1 cellular context compared by ENCODE assay signal in the genomic region with DNA sequence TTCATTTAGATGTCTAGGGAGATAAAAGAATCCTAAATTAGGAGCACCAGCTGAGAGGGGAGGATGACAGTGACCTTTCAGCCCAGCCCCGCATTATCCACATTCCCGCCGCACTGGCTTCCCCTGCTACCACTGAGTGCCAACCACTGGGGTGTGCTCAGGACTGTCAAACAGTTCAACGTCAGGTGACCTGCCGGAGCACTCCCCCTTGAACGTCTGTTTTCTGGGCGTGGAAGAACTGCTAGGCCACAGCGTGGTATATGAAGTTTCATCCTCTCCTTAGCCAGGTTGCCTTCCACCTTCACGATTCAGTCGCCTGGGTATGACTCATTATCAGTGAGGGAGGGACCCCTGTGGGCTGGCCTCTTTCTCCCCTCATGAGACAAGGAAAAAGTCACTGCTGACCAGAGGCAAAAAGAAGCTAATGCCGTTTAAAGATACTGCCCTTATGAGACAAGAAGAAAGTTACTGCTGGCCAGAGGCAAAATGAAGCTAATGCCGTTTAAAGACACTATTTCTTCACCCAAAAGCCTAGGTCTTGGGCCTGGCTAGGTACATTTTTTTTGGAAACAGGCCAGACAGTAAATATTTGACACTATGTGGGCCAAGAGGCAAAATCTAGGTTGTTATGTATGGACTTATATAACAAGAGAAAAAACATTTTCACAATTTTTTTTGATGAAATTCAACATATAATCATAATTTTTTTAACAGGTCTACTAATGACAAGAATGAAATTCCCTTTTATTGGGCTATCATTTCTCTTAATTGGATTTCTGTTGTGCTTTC.
TF ChIP-seq lines count a peak whose summit lies in the region.

No MANE protein-coding gene starts in this region.

TF ChIP-seq in HepG2, 621 proteins besides CTCF, POLR2A, EP300 and RAD21 (continued from another document and continues in another):
- TF ChIP-seq, protein P1, sequence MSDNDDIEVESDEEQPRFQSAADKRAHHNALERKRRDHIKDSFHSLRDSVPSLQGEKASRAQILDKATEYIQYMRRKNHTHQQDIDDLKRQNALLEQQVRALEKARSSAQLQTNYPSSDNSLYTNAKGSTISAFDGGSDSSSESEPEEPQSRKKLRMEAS (IDR thresholded peaks at IDR 0.05), result peak; percentile 46; the same call in 1 of the 2 replicates
- TF ChIP-seq POLR2G (IDR thresholded peaks at IDR 0.05; ENCODE audit: low read depth, low read length) (0 out of 2 replicates have a peak, but pooled peaks have one; percentile 28), SP2 (CRISPR knock-in tag; IDR thresholded peaks at IDR 0.05) (no peak), XBP1 (CRISPR knock-in tag; IDR thresholded peaks at IDR 0.05) (no peak), MBNL3 (CRISPR knock-in tag; conservative IDR thresholded peaks at IDR 0.05) (no peak), DMAP1 (CRISPR knock-in tag; IDR thresholded peaks at IDR 0.05) (0 out of 2 replicates have a peak, but pooled peaks have one; percentile 24), ZNF205 (CRISPR knock-in tag; IDR thresholded peaks at IDR 0.05) (0 out of 2 replicates have a peak, but pooled peaks have one; percentile 49), SOX13 (IDR thresholded peaks at IDR 0.05) (no peak), SOX13 (CRISPR knock-in tag; conservative IDR thresholded peaks at IDR 0.05 in 1 of 2, IDR thresholded peaks at IDR 0.05 in 1 of 2) (peak in 1 of 2 experiments; percentile 17; a peak in 1 of 4 replicates), RXRB (CRISPR knock-in tag; IDR thresholded peaks at IDR 0.05; ENCODE audit: borderline replicate concordance) (peak; percentile 68), SUZ12 (IDR thresholded peaks at IDR 0.05; ENCODE audit: low read depth, low read length) (no peak), ZNF598 (CRISPR knock-in tag; IDR thresholded peaks at IDR 0.05; ENCODE audit: borderline replicate concordance) (peak; percentile 67; the same call in 1 of the 2 replicates), ZNF747 (CRISPR knock-in tag; IDR thresholded peaks at IDR 0.05; ENCODE audit: borderline replicate concordance) (no peak)
- TF ChIP-seq, protein P2, sequence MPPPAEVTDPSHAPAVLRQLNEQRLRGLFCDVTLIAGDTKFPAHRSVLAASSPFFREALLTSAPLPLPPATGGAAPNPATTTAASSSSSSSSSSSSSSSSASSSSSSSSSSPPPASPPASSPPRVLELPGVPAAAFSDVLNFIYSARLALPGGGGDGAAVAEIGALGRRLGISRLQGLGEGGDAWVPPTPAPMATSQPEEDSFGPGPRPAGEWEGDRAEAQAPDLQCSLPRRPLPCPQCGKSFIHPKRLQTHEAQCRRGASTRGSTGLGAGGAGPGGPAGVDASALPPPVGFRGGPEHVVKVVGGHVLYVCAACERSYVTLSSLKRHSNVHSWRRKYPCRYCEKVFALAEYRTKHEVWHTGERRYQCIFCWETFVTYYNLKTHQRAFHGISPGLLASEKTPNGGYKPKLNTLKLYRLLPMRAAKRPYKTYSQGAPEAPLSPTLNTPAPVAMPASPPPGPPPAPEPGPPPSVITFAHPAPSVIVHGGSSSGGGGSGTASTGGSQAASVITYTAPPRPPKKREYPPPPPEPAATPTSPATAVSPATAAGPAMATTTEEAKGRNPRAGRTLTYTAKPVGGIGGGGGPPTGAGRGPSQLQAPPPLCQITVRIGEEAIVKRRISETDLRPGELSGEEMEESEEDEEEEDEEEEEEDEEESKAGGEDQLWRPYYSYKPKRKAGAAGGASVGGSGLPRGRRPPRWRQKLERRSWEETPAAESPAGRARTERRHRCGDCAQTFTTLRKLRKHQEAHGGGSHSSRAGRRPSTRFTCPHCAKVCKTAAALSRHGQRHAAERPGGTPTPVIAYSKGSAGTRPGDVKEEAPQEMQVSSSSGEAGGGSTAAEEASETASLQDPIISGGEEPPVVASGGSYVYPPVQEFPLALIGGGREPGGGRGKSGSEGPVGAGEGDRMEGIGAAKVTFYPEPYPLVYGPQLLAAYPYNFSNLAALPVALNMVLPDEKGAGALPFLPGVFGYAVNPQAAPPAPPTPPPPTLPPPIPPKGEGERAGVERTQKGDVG (CRISPR knock-in tag; IDR thresholded peaks at IDR 0.05; ENCODE audit: borderline replicate concordance), result no peak
- TF ChIP-seq, protein P3, sequence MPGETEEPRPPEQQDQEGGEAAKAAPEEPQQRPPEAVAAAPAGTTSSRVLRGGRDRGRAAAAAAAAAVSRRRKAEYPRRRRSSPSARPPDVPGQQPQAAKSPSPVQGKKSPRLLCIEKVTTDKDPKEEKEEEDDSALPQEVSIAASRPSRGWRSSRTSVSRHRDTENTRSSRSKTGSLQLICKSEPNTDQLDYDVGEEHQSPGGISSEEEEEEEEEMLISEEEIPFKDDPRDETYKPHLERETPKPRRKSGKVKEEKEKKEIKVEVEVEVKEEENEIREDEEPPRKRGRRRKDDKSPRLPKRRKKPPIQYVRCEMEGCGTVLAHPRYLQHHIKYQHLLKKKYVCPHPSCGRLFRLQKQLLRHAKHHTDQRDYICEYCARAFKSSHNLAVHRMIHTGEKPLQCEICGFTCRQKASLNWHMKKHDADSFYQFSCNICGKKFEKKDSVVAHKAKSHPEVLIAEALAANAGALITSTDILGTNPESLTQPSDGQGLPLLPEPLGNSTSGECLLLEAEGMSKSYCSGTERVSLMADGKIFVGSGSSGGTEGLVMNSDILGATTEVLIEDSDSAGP (CRISPR knock-in tag; IDR thresholded peaks at IDR 0.05; ENCODE audit: borderline replicate concordance), result peak; percentile 30; the same call in 1 of the 2 replicates
- TF ChIP-seq, protein P4, sequence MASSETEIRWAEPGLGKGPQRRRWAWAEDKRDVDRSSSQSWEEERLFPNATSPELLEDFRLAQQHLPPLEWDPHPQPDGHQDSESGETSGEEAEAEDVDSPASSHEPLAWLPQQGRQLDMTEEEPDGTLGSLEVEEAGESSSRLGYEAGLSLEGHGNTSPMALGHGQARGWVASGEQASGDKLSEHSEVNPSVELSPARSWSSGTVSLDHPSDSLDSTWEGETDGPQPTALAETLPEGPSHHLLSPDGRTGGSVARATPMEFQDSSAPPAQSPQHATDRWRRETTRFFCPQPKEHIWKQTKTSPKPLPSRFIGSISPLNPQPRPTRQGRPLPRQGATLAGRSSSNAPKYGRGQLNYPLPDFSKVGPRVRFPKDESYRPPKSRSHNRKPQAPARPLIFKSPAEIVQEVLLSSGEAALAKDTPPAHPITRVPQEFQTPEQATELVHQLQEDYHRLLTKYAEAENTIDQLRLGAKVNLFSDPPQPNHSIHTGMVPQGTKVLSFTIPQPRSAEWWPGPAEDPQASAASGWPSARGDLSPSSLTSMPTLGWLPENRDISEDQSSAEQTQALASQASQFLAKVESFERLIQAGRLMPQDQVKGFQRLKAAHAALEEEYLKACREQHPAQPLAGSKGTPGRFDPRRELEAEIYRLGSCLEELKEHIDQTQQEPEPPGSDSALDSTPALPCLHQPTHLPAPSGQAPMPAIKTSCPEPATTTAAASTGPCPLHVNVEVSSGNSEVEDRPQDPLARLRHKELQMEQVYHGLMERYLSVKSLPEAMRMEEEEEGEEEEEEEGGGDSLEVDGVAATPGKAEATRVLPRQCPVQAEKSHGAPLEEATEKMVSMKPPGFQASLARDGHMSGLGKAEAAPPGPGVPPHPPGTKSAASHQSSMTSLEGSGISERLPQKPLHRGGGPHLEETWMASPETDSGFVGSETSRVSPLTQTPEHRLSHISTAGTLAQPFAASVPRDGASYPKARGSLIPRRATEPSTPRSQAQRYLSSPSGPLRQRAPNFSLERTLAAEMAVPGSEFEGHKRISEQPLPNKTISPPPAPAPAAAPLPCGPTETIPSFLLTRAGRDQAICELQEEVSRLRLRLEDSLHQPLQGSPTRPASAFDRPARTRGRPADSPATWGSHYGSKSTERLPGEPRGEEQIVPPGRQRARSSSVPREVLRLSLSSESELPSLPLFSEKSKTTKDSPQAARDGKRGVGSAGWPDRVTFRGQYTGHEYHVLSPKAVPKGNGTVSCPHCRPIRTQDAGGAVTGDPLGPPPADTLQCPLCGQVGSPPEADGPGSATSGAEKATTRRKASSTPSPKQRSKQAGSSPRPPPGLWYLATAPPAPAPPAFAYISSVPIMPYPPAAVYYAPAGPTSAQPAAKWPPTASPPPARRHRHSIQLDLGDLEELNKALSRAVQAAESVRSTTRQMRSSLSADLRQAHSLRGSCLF (CRISPR knock-in tag; IDR thresholded peaks at IDR 0.05; ENCODE audit: borderline replicate concordance), result no peak
- TF ChIP-seq, protein P5, sequence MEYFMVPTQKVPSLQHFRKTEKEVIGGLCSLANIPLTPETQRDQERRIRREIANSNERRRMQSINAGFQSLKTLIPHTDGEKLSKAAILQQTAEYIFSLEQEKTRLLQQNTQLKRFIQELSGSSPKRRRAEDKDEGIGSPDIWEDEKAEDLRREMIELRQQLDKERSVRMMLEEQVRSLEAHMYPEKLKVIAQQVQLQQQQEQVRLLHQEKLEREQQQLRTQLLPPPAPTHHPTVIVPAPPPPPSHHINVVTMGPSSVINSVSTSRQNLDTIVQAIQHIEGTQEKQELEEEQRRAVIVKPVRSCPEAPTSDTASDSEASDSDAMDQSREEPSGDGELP (IDR thresholded peaks at IDR 0.05; ENCODE audit: borderline replicate concordance, low read depth), result peak; percentile 58; the same call in 1 of the 2 replicates
- TF ChIP-seq, protein P6, sequence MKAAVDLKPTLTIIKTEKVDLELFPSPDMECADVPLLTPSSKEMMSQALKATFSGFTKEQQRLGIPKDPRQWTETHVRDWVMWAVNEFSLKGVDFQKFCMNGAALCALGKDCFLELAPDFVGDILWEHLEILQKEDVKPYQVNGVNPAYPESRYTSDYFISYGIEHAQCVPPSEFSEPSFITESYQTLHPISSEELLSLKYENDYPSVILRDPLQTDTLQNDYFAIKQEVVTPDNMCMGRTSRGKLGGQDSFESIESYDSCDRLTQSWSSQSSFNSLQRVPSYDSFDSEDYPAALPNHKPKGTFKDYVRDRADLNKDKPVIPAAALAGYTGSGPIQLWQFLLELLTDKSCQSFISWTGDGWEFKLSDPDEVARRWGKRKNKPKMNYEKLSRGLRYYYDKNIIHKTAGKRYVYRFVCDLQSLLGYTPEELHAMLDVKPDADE (CRISPR knock-in tag; IDR thresholded peaks at IDR 0.05), result no peak
- TF ChIP-seq, protein P7, sequence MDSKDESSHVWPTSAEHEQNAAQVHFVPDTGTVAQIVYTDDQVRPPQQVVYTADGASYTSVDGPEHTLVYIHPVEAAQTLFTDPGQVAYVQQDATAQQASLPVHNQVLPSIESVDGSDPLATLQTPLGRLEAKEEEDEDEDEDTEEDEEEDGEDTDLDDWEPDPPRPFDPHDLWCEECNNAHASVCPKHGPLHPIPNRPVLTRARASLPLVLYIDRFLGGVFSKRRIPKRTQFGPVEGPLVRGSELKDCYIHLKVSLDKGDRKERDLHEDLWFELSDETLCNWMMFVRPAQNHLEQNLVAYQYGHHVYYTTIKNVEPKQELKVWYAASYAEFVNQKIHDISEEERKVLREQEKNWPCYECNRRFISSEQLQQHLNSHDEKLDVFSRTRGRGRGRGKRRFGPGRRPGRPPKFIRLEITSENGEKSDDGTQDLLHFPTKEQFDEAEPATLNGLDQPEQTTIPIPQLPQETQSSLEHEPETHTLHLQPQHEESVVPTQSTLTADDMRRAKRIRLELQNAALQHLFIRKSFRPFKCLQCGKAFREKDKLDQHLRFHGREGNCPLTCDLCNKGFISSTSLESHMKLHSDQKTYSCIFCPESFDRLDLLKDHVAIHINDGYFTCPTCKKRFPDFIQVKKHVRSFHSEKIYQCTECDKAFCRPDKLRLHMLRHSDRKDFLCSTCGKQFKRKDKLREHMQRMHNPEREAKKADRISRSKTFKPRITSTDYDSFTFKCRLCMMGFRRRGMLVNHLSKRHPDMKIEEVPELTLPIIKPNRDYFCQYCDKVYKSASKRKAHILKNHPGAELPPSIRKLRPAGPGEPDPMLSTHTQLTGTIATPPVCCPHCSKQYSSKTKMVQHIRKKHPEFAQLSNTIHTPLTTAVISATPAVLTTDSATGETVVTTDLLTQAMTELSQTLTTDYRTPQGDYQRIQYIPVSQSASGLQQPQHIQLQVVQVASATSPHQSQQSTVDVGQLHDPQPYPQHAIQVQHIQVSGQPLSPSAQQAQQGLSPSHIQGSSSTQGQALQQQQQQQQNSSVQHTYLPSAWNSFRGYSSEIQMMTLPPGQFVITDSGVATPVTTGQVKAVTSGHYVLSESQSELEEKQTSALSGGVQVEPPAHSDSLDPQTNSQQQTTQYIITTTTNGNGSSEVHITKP (CRISPR knock-in tag; IDR thresholded peaks at IDR 0.05; ENCODE audit: low read depth), result no peak
- TF ChIP-seq, protein P8, sequence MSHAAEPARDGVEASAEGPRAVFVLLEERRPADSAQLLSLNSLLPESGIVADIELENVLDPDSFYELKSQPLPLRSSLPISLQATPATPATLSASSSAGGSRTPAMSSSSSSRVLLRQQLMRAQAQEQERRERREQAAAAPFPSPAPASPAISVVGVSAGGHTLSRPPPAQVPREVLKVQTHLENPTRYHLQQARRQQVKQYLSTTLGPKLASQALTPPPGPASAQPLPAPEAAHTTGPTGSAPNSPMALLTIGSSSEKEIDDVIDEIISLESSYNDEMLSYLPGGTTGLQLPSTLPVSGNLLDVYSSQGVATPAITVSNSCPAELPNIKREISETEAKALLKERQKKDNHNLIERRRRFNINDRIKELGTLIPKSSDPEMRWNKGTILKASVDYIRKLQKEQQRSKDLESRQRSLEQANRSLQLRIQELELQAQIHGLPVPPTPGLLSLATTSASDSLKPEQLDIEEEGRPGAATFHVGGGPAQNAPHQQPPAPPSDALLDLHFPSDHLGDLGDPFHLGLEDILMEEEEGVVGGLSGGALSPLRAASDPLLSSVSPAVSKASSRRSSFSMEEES (CRISPR knock-in tag; IDR thresholded peaks at IDR 0.05), result peak; percentile 76
- TF ChIP-seq, protein P9, sequence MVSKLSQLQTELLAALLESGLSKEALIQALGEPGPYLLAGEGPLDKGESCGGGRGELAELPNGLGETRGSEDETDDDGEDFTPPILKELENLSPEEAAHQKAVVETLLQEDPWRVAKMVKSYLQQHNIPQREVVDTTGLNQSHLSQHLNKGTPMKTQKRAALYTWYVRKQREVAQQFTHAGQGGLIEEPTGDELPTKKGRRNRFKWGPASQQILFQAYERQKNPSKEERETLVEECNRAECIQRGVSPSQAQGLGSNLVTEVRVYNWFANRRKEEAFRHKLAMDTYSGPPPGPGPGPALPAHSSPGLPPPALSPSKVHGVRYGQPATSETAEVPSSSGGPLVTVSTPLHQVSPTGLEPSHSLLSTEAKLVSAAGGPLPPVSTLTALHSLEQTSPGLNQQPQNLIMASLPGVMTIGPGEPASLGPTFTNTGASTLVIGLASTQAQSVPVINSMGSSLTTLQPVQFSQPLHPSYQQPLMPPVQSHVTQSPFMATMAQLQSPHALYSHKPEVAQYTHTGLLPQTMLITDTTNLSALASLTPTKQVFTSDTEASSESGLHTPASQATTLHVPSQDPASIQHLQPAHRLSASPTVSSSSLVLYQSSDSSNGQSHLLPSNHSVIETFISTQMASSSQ (IDR thresholded peaks at IDR 0.05; ENCODE audit: low read depth), result no peak
- TF ChIP-seq, protein P9 (CRISPR knock-in tag; IDR thresholded peaks at IDR 0.05; ENCODE audit: borderline replicate concordance), result no peak
